17 cellular contexts compared by ENCODE assay signal in genomic region chr14:101970830-101971400, GRCh38. TPM values are rescaled to one million over a fixed set of nuclear protein-coding genes. Genes with fewer than 3 reads are reported as not detected.
DNase-seq lines count a peak whose midpoint lies in the region; ATAC-seq, FAIRE-seq and TF ChIP-seq lines count a peak whose summit lies in the region.
"Had no signal": no experiment of that assay in that cellular context is flagged by ENCODE, and none has a peak within 500 bp of the region (broad histone marks: within the 10 kb centered on the region; RNA-seq: fewer than 3 reads in every experiment).

No MANE protein-coding gene starts in this region.

- ATAC-seq in right lobe of liver (peak; percentile 42 to 70 (median 53)), HepG2 (no peak), HG02870 (IDR thresholded peaks at IDR 0.05; ENCODE audit: unreplicated experiment) (no peak), GM18498 (IDR thresholded peaks at IDR 0.05; ENCODE audit: unreplicated experiment) (no peak), GM19324 (IDR thresholded peaks at IDR 0.05; ENCODE audit: low FRiP score, unreplicated experiment) (no peak)
- no peak for ATAC-seq in naive thymus-derived CD8-positive, alpha-beta T cell
- ATAC-seq: activated CD8-positive, alpha-beta memory T cell treated with anti-CD3 and anti-CD28 coated beads, Interleukin-2, amount 10 ng/mL, durations not matched to agents 7 days and 5 days; esophagus mucosa; natural killer cell treated with Interleukin-12 subunit alpha and Interleukin-12 subunit beta and Interleukin-15 and Interleukin-18, amount 100 ng/mL, for 72 hours had no signal

- peak overlapping the region in 3 of 10 donors; percentile 30 to 41 (median 41) for H3K4me3 Mint-ChIP-seq in naive thymus-derived CD8-positive, alpha-beta T cell
- H3K4me3 Mint-ChIP-seq: activated CD8-positive, alpha-beta memory T cell treated with anti-CD3 and anti-CD28 coated beads, Interleukin-2, amount 10 ng/mL, durations not matched to agents 7 days and 5 days; stimulated activated naive CD8-positive, alpha-beta T cell treated with anti-CD3 and anti-CD28 coated beads, Interleukin-15, Interleukin-2, amounts not matched to agents 100 ng/mL and 50 ng/mL, for 24 hours had no signal

- WGBS in right lobe of liver (ENCODE audit: insufficient coverage, low coverage, low lambda C conversion rate, missing lambda C conversion rate) = 77% methylated on average over 9 of the region's 11 CpGs
- WGBS in HepG2 (ENCODE audit: low lambda C conversion rate) = 96% methylated on average over 11 of the region's 11 CpGs

- TF ChIP-seq EP300 in HepG2 (IDR thresholded peaks at IDR 0.05; ENCODE audit: low read depth in 2 of 2, low read length in 2 of 2) (no peak), HepG2 (CRISPR knock-in tag; IDR thresholded peaks at IDR 0.05; ENCODE audit: borderline replicate concordance) (no peak)

- TF ChIP-seq RAD21 in HepG2 (CRISPR knock-in tag; IDR thresholded peaks at IDR 0.05) = no peak

- peaks cover 27 to 68% (median 57%) of the 10 kb centered on the region in 4 donors for H3K4me1 Mint-ChIP-seq in naive thymus-derived CD8-positive, alpha-beta T cell

- H3K9me3 ChIP-seq in right lobe of liver = no peaks in the 10 kb centered on the region
- no peaks in the 10 kb centered on the region for H3K9me3 ChIP-seq in HepG2 (ENCODE audit: low read length)
- no peaks in the 10 kb centered on the region for H3K9me3 ChIP-seq in breast epithelium

- H4K20me1 ChIP-seq in HepG2 (ENCODE audit: insufficient read depth, low read length) = peaks cover 15% of the 10 kb centered on the region

- TF ChIP-seq CTCF in right lobe of liver (IDR thresholded peaks at IDR 0.05) (no peak), HepG2 (CRISPR knock-in tag; IDR thresholded peaks at IDR 0.05) (no peak), breast epithelium (IDR thresholded peaks at IDR 0.05) (no peak)

- H3K36me3 ChIP-seq in right lobe of liver = peaks cover 0 to 2% (median 0%) of the 10 kb centered on the region in 4 donors
- H3K36me3 ChIP-seq in HepG2 (replicated peaks in 1 of 2; ENCODE audit: control insufficient read depth in 1 of 2, insufficient read depth in 2 of 2, low read length in 2 of 2) = peaks cover 6 to 23% of the 10 kb centered on the region in 2 experiments
- no peaks in the 10 kb centered on the region for H3K36me3 ChIP-seq in breast epithelium

- H3K4me1 ChIP-seq in right lobe of liver (peaks cover 0 to 46% (median 11%) of the 10 kb centered on the region in 4 donors), HepG2 (ENCODE audit: insufficient read depth, low read length) (peaks cover 52% of the 10 kb centered on the region), breast epithelium (peaks cover 0 to 10% of the 10 kb centered on the region in 2 donors)

- no peaks in the 10 kb centered on the region for H3K27me3 ChIP-seq in right lobe of liver
- H3K27me3 ChIP-seq in HepG2 (ENCODE audit: control insufficient read depth in 1 of 2, insufficient read depth in 2 of 2, low read length in 2 of 2) = no peaks in the 10 kb centered on the region
- H3K27me3 ChIP-seq in breast epithelium = no peaks in the 10 kb centered on the region
- H3K27me3 ChIP-seq: hepatocyte had no signal

- CTCF ChIA-PET in HepG2 (lab: Yijun Ruan, JAX; ENCODE audit: low intra/inter-chr PET ratio, low total read pairs) = interaction anchor here (2.3 kb wide), 1 partner anchor 10 kb away, joined by 10 read pairs; no protein-coding TSS in a partner anchor

- intact Hi-C loops in right lobe of liver (cut with DNase I) (no loop called here), HepG2 (cut with micrococcal nuclease; ENCODE audit: unreplicated experiment) (no loop called here), breast epithelium (cut with DNase I; ENCODE audit: low total_unique reads) (no loop called here)

- H3K27me3 Mint-ChIP-seq in naive thymus-derived CD8-positive, alpha-beta T cell = no peaks in the 10 kb centered on the region
- H3K27me3 Mint-ChIP-seq: activated CD8-positive, alpha-beta memory T cell treated with anti-CD3 and anti-CD28 coated beads, Interleukin-2, amount 10 ng/mL, durations not matched to agents 7 days and 5 days; natural killer cell treated with Interleukin-12 subunit alpha and Interleukin-12 subunit beta and Interleukin-15 and Interleukin-18, amount 100 ng/mL, for 72 hours; stimulated activated naive CD8-positive, alpha-beta T cell treated with anti-CD3 and anti-CD28 coated beads, Interleukin-15, Interleukin-2, amounts not matched to agents 100 ng/mL and 50 ng/mL, for 24 hours had no signal

- H3K27ac ChIP-seq in right lobe of liver (no peak overlapping the region), HepG2 (ENCODE audit: extremely low read length, insufficient read depth, low read length) (no peak overlapping the region), breast epithelium (peak overlapping the region; percentile 64 to 85)

- peak overlapping the region in 6 of 10 donors; percentile 15 to 82 (median 59) for H3K27ac Mint-ChIP-seq in naive thymus-derived CD8-positive, alpha-beta T cell
- H3K27ac Mint-ChIP-seq: activated CD8-positive, alpha-beta memory T cell treated with anti-CD3 and anti-CD28 coated beads, Interleukin-2, amount 10 ng/mL, durations not matched to agents 7 days and 5 days; stimulated activated naive CD8-positive, alpha-beta T cell treated with anti-CD3 and anti-CD28 coated beads, Interleukin-15, Interleukin-2, amounts not matched to agents 100 ng/mL and 50 ng/mL, for 24 hours had no signal

- BruUV-seq in HepG2 (replicated peaks; lab: Mats Ljungman, UMichigan) = no TSS peak

- DNase-seq in right lobe of liver (peak in 1 of 3 donors; percentile 67), HepG2 (ENCODE audit: low spot score) (no peak), breast epithelium (ENCODE audit: low spot score in 2 of 2) (no peak), GM19238 (ENCODE audit: insufficient read length, low spot score) (no peak)
- no peak for DNase-seq in naive thymus-derived CD8-positive, alpha-beta T cell
- DNase-seq: activated CD8-positive, alpha-beta memory T cell treated with anti-CD3 and anti-CD28 coated beads, Interleukin-2, amount 10 ng/mL, durations not matched to agents 7 days and 5 days; activated naive CD4-positive, alpha-beta T cell treated with anti-CD3 and anti-CD28 coated beads, Interleukin-2, amount 50 U/mL, for 16 hours; left colon; NCI-H1105; NCI-H2227 treated with DMSO at 0.1 percent for 48 hours had no signal

- TF ChIP-seq POLR2A in right lobe of liver (IDR thresholded peaks at IDR 0.05) (no peak), HepG2 (IDR thresholded peaks at IDR 0.05; ENCODE audit: insufficient read depth in 1 of 2, low read depth in 2 of 2, low read length in 2 of 2) (no peak), breast epithelium (IDR thresholded peaks at IDR 0.05) (no peak)

- no peak for FAIRE-seq in HepG2 (lab: Jason Lieb, UNC)

- H3K79me2 ChIP-seq in HepG2 (ENCODE audit: insufficient read depth, low read length) = peaks cover 80% of the 10 kb centered on the region

- in situ Hi-C loops in HepG2 (cut with HindIII; ENCODE audit: extremely low pct_ligation_motif_present, low pct_unique_long_range_greater_than_20kb) = no loop called here

- no peak overlapping the region for H2AFZ ChIP-seq in HepG2 (ENCODE audit: low read length)
- H2AFZ ChIP-seq: hepatocyte had no signal

- no peak overlapping the region for H3K9ac ChIP-seq in HepG2 (ENCODE audit: insufficient read depth, low read depth, low read length)

- H3K9me3 Mint-ChIP-seq in naive thymus-derived CD8-positive, alpha-beta T cell = no peaks in the 10 kb centered on the region
- H3K9me3 Mint-ChIP-seq: natural killer cell treated with Interleukin-12 subunit alpha and Interleukin-12 subunit beta and Interleukin-15 and Interleukin-18, amount 100 ng/mL, for 72 hours; stimulated activated naive CD8-positive, alpha-beta T cell treated with anti-CD3 and anti-CD28 coated beads, Interleukin-15, Interleukin-2, amounts not matched to agents 100 ng/mL and 50 ng/mL, for 24 hours had no signal

- H3K4me3 ChIP-seq in right lobe of liver (no peak overlapping the region), HepG2 (replicated peaks in 1 of 3; ENCODE audit: insufficient read depth in 1 of 3, low read depth in 2 of 3, low read length in 3 of 3) (no peak overlapping the region), breast epithelium (no peak overlapping the region)
- H3K4me3 ChIP-seq: hepatocyte had no signal

- H3K36me3 Mint-ChIP-seq in naive thymus-derived CD8-positive, alpha-beta T cell = peaks cover 0 to 40% (median 3%) of the 10 kb centered on the region in 3 donors

- H3K4me2 ChIP-seq in HepG2 (ENCODE audit: low read depth, low read length) = no peak overlapping the region

- POLR2A ChIA-PET in HepG2 (lab: Yijun Ruan, JAX) = interaction anchor here (1.9 kb wide), 1 partner anchor 22 kb away, joined by 8 read pairs; no protein-coding TSS in a partner anchor
- POLR2A ChIA-PET in naive thymus-derived CD8-positive, alpha-beta T cell (lab: Charles Lee) = interaction anchor here (0.6 kb wide), 1 partner anchor 13 kb away, joined by 6 read pairs; no protein-coding TSS in a partner anchor

RNA-seq across cellular contexts. Expression of gene DYNC1H1, which starts 6.5 kb away (rescaled TPM):
- 100 to 1,000 TPM; 116 to 261 (median 161) TPM for total RNA-seq in right lobe of liver
- 239 and 386 TPM in 2 replicates for total RNA-seq in HepG2 (2016; rRNA removed; fragmentation: Illumina TruSeq; extraction: Trizol)
- total RNA-seq in HepG2 (2016; cell fraction: cytosol; rRNA removed; fragmentation: Illumina TruSeq; extraction: Trizol; ENCODE audit: low read depth) = 33.0 and 38.5 TPM in 2 replicates
- total RNA-seq in HepG2 (2016; cell fraction: insoluble cytoplasmic fraction; rRNA removed; fragmentation: Illumina TruSeq; extraction: Trizol) = 231 and 328 TPM in 2 replicates
- 57.3 and 69.8 TPM in 2 replicates for total RNA-seq in HepG2 (2016; cell fraction: membrane; rRNA removed; fragmentation: Illumina TruSeq; extraction: Trizol)
- 296 and 345 TPM in 2 replicates for total RNA-seq in HepG2 (2016; cell fraction: nucleus; rRNA removed; fragmentation: Illumina TruSeq; extraction: Trizol)
- polyA plus RNA-seq in HepG2 (2011; rRNA removed) = 74.4 and 102 TPM in 2 replicates
- 102 and 115 TPM in 2 replicates for polyA plus RNA-seq in HepG2 (2011; cell fraction: cytosol; rRNA removed)
- 192 and 221 TPM in 2 replicates for polyA plus RNA-seq in HepG2 (2011; cell fraction: nucleus; rRNA removed)
- 126 and 135 TPM in 2 replicates for polyA plus RNA-seq in HepG2 (2012)
- 11.1 and 13.5 TPM in 2 replicates for polyA plus RNA-seq in HepG2 (2016; cell fraction: cytosol; fragmentation: Illumina TruSeq; extraction: Trizol; ENCODE audit: low read depth)
- 132 and 159 TPM in 2 replicates for polyA plus RNA-seq in HepG2 (2016; cell fraction: insoluble cytoplasmic fraction; fragmentation: Illumina TruSeq; extraction: Trizol; ENCODE audit: low read depth)
- 18.9 and 22.7 TPM in 2 replicates for polyA plus RNA-seq in HepG2 (2016; cell fraction: membrane; fragmentation: Illumina TruSeq; extraction: Trizol; ENCODE audit: low read depth)
- polyA plus RNA-seq in HepG2 (2016; cell fraction: nucleus; fragmentation: Illumina TruSeq; extraction: Trizol; ENCODE audit: insufficient read depth, low read depth) = 236 and 267 TPM in 2 replicates
- polyA minus RNA-seq in HepG2 (2011; rRNA and poly(A)+ RNA removed; ENCODE audit: low replicate concordance) = 411 and 518 TPM in 2 replicates
- polyA minus RNA-seq in HepG2 (2011; cell fraction: cytosol; rRNA and poly(A)+ RNA removed) = 317 and 327 TPM in 2 replicates
- polyA minus RNA-seq in HepG2 (2011; cell fraction: nucleus; rRNA and poly(A)+ RNA removed) = 190 and 258 TPM in 2 replicates
- total RNA-seq in breast epithelium = 100 to 1,000 TPM; 355 to 424 (median 391) TPM
- total RNA-seq in naive thymus-derived CD8-positive, alpha-beta T cell = 100 to 1,000 TPM; 257 to 278 TPM
- polyA plus RNA-seq in naive thymus-derived CD8-positive, alpha-beta T cell = 10 to 100 TPM; 23.4 to 42.0 (median 30.5) TPM

Comparison
In these comparisons a context has a peak if more than half of its experiments do, and no peak if none do; other contexts are left out.
1. ATAC-seq: peak in right lobe of liver (4 of 4); none in HepG2 (single experiment), naive thymus-derived CD8-positive, alpha-beta T cell (0 of 2), HG02870 (single experiment), GM18498 (single experiment) and GM19324 (single experiment).
2. H3K27ac ChIP-seq: peak in breast epithelium (2 of 2); none in right lobe of liver (0 of 3) and HepG2 (single experiment).